Comparison of ENCODE assay signal across 2 cellular contexts in the genomic region with DNA sequence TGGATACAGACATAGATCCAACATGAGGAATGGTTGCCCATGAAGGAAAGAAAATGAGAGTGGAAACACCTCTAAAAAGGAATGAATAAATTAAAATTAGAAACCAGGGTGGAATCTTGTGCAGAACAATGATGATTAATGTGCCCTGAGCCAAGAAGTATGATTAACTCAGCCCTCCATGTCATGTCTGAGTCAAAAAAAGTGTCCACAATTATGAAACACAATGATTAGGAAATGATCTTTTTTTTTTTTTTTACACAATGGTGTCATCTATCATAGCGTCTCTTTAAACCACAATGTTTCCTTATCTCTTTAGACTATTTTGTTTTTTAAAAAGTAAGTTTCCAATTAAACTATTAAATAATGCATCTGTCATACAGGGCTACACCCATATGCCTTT.
TF ChIP-seq lines count a peak whose summit lies in the region.

No MANE protein-coding gene starts in this region.

TF ChIP-seq in H1, 55 proteins besides CTCF, POLR2A, EP300 and RAD21 (continued from another document):
- TF ChIP-seq GABPA (IDR thresholded peaks at IDR 0.05; ENCODE audit: borderline replicate concordance, insufficient read depth, low read length): no peak
- TF ChIP-seq NRF1 (IDR thresholded peaks at IDR 0.05; ENCODE audit: low read depth, low read length): no peak
- TF ChIP-seq PHF8 (conservative IDR thresholded peaks at IDR 0.05; ENCODE audit: low read depth, low read length): no peak
- TF ChIP-seq CEBPB (IDR thresholded peaks at IDR 0.05; ENCODE audit: low read depth, low read length): no peak
- no peak for TF ChIP-seq KDM1A (IDR thresholded peaks at IDR 0.05; ENCODE audit: borderline replicate concordance, low read length)
- no peak for TF ChIP-seq NANOG (IDR thresholded peaks at IDR 0.05; ENCODE audit: insufficient read depth, low read depth, low read length, poor library complexity, severe bottlenecking)

TF ChIP-seq in SK-N-SH treated with all-trans-retinoic acid at 6 μM for 48 hours, 23 proteins besides CTCF, POLR2A, EP300 and RAD21 (continued from another document):
- TF ChIP-seq, protein P1, sequence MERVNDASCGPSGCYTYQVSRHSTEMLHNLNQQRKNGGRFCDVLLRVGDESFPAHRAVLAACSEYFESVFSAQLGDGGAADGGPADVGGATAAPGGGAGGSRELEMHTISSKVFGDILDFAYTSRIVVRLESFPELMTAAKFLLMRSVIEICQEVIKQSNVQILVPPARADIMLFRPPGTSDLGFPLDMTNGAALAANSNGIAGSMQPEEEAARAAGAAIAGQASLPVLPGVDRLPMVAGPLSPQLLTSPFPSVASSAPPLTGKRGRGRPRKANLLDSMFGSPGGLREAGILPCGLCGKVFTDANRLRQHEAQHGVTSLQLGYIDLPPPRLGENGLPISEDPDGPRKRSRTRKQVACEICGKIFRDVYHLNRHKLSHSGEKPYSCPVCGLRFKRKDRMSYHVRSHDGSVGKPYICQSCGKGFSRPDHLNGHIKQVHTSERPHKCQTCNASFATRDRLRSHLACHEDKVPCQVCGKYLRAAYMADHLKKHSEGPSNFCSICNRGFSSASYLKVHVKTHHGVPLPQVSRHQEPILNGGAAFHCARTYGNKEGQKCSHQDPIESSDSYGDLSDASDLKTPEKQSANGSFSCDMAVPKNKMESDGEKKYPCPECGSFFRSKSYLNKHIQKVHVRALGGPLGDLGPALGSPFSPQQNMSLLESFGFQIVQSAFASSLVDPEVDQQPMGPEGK (CRISPR knock-in tag; IDR thresholded peaks at IDR 0.05; ENCODE audit: borderline replicate concordance): no peak
- no peak for TF ChIP-seq ZNF565 (CRISPR knock-in tag; conservative IDR thresholded peaks at IDR 0.05; ENCODE audit: low read depth)
- TF ChIP-seq ARNTL (CRISPR knock-in tag; IDR thresholded peaks at IDR 0.05; ENCODE audit: borderline replicate concordance, low read depth): no peak
- TF ChIP-seq ISL1 (CRISPR knock-in tag; IDR thresholded peaks at IDR 0.05): no peak
- TF ChIP-seq PPARA (CRISPR knock-in tag; IDR thresholded peaks at IDR 0.05; ENCODE audit: borderline replicate concordance): no peak
